ENCODE assay signal across 15 cellular contexts in the genomic region with DNA sequence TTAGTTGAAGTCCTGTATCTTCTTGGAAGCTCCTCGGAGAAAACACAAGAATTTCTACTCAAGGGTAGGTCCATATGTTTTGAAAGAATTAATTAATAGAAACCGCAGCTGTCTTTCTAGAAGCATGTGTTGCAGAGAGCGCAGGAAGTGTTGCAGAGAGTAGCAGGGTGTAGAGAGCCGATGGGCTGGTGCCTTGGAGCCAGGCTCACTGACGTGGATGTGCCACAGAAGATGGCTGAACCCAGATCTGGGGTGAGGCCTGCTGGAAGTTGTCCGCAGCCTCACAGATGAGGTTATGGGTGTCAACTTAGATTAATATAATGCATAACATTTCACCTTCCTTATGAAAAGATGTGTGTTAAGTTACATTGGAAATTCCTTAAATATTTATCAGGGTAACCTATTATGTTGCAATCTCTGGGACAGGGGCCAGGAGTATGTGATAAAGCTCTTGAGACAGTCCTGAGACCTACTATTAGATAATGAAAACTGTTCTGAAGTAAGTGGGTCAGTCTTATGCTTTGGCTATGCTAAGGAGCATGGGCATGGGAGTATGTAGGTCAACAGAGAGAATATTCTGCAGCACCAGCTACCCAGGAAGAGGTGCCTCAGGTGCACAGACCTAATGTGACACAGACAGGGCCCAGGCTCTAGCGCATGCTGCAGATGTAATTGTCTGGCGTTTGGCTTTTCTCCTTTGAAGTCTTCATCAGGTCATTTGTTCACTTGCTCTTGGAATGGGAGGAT.
DNase-seq lines count a peak whose midpoint lies in the region; ATAC-seq and TF ChIP-seq lines count a peak whose summit lies in the region.
"Had no signal": no experiment of that assay in that cellular context is flagged by ENCODE, and none has a peak within 500 bp of the region (broad histone marks: within the 10 kb centered on the region; RNA-seq: fewer than 3 reads in every experiment).

No MANE protein-coding gene starts in this region.

- H3K27ac ChIP-seq in DND-41 (ENCODE audit: low read length) (no peak overlapping the region; the same call in 1 of the 2 replicates), upper lobe of right lung (no peak overlapping the region)
- H3K27ac ChIP-seq: A549, GM23248, HL-60 had no signal

- H3K36me3 Mint-ChIP-seq in T-cell, result no peaks in the 10 kb centered on the region
- H3K36me3 Mint-ChIP-seq in effector memory CD8-positive, alpha-beta T cell (ENCODE audit: insufficient read depth), result peaks cover 3% of the 10 kb centered on the region
- H3K36me3 Mint-ChIP-seq: CD14-positive monocyte had no signal

- H3K9ac ChIP-seq in DND-41 (ENCODE audit: low read depth, low read length), result no peak overlapping the region
- H3K9ac ChIP-seq: GM23248 had no signal

- H3K4me1 Mint-ChIP-seq in T-cell, result peaks cover 7 to 31% (median 9%) of the 10 kb centered on the region in 3 donors
- H3K4me1 Mint-ChIP-seq in effector memory CD8-positive, alpha-beta T cell (ENCODE audit: low read depth in 2 of 2), result peaks cover 0 to 14% of the 10 kb centered on the region in 2 donors
- H3K4me1 Mint-ChIP-seq: CD14-positive monocyte had no signal

- H3K36me3 ChIP-seq in DND-41 (ENCODE audit: insufficient read depth, low read length), result no peaks in the 10 kb centered on the region
- no peaks in the 10 kb centered on the region for H3K36me3 ChIP-seq in upper lobe of right lung

- no peaks in the 10 kb centered on the region for H3K79me2 ChIP-seq in DND-41 (ENCODE audit: insufficient read depth, low read length)

- no peaks in the 10 kb centered on the region for H3K27me3 ChIP-seq in DND-41 (ENCODE audit: insufficient read depth, low read length, poor library complexity)
- no peaks in the 10 kb centered on the region for H3K27me3 ChIP-seq in upper lobe of right lung

- TF ChIP-seq CTCF in DND-41 (IDR thresholded peaks at IDR 0.05; ENCODE audit: borderline replicate concordance, extremely low read depth, low read length, poor library complexity, severe bottlenecking), result no peak
- no peak for TF ChIP-seq CTCF in upper lobe of right lung (IDR thresholded peaks at IDR 0.05)

- no peaks in the 10 kb centered on the region for H3K9me3 Mint-ChIP-seq in T-cell
- H3K9me3 Mint-ChIP-seq in effector memory CD8-positive, alpha-beta T cell, result no peaks in the 10 kb centered on the region

- H3K4me1 ChIP-seq in DND-41 (ENCODE audit: insufficient read depth, low read length) (peaks cover 5% of the 10 kb centered on the region; the same call in 1 of the 2 replicates), upper lobe of right lung (no peaks in the 10 kb centered on the region)
- H3K4me1 ChIP-seq: A549 had no signal

- no peaks in the 10 kb centered on the region for H3K27me3 Mint-ChIP-seq in T-cell
- H3K27me3 Mint-ChIP-seq in effector memory CD8-positive, alpha-beta T cell, result no peaks in the 10 kb centered on the region

- H3K4me3 Mint-ChIP-seq in T-cell, result no peak overlapping the region
- H3K4me3 Mint-ChIP-seq in effector memory CD8-positive, alpha-beta T cell, result peak overlapping the region in 1 of 2 donors; percentile 56
- H3K4me3 Mint-ChIP-seq: CD14-positive monocyte had no signal

- H3K9me3 ChIP-seq in DND-41 (ENCODE audit: insufficient read depth, low read length, severe bottlenecking) (no peaks in the 10 kb centered on the region), upper lobe of right lung (no peaks in the 10 kb centered on the region)
- H3K9me3 ChIP-seq: A549 had no signal

- DNase-seq in DND-41, result no peak
- DNase-seq in T-cell, result no peak
- peak in 2 of 3 experiments; percentile 9 to 12 for DNase-seq in effector memory CD8-positive, alpha-beta T cell
- DNase-seq in upper lobe of right lung, result no peak
- DNase-seq in DMS53 (lab: John Stamatoyannopoulos, UW), result no peak
- no peak for DNase-seq in NCI-H2227 treated with DMSO at 0.1 percent for 48 hours (lab: John Stamatoyannopoulos, UW)
- DNase-seq: DMS79 treated with DMSO at 0.1 percent for 48 hours, GF-D8, GM23248 had no signal

- ATAC-seq in DND-41 (ENCODE audit: insufficient read depth, low read depth), result peak; percentile 34; the same call in 1 of the 3 replicates
- ATAC-seq in T-cell (replicated peaks in 1 of 4), result peak in 1 of 4 experiments; percentile 55
- peak; percentile 89 for ATAC-seq in effector memory CD8-positive, alpha-beta T cell (replicated peaks)
- peak; percentile 77 for ATAC-seq in upper lobe of right lung
- ATAC-seq in GM19351 (IDR thresholded peaks at IDR 0.05; ENCODE audit: unreplicated experiment), result no peak
- ATAC-seq: A549, HCT116, K562 had no signal

- H3K4me2 ChIP-seq in DND-41 (ENCODE audit: insufficient read depth, low read length), result no peak overlapping the region
- H3K4me2 ChIP-seq: A549 had no signal

- no peak overlapping the region; the same call in 1 of the 2 replicates for H2AFZ ChIP-seq in DND-41 (ENCODE audit: low read depth, low read length)
- H2AFZ ChIP-seq: GM23248 had no signal

- H3K4me3 ChIP-seq in DND-41 (ENCODE audit: low read depth in 1 of 2, low read length in 2 of 2) (no peak overlapping the region), upper lobe of right lung (no peak overlapping the region)
- H3K4me3 ChIP-seq: A549, GM23248, K562 had no signal

- no peaks in the 10 kb centered on the region for H4K20me1 ChIP-seq in DND-41 (ENCODE audit: insufficient read depth, low read length)

- H3K27ac Mint-ChIP-seq in T-cell, result peak overlapping the region; percentile 55 to 58
- H3K27ac Mint-ChIP-seq in effector memory CD8-positive, alpha-beta T cell, result peak overlapping the region in 1 of 2 donors; percentile 33
- H3K27ac Mint-ChIP-seq: CD14-positive monocyte had no signal

- CTCF ChIA-PET in T-cell (lab: Charles Lee), result no interaction called here

- intact Hi-C loops in upper lobe of right lung (cut with DNase I), result no loop called here

- POLR2A ChIA-PET in T-cell (lab: Charles Lee), result no interaction called here

Comparison
In these comparisons a context has a peak if more than half of its experiments do, and no peak if none do; other contexts are left out.
1. DNase-seq: peak in effector memory CD8-positive, alpha-beta T cell (2 of 3); none in DND-41 (single experiment), T-cell (0 of 34), upper lobe of right lung (single experiment), DMS53 (single experiment) and NCI-H2227 treated with DMSO at 0.1 percent for 48 hours (single experiment).